16 cellular contexts compared by ENCODE assay signal in genomic region chr1:202848191-202848542, GRCh38. TPM values are rescaled to one million over a fixed set of nuclear protein-coding genes. Genes with fewer than 3 reads are reported as not detected.
DNase-seq lines count a peak whose midpoint lies in the region; ATAC-seq and TF ChIP-seq lines count a peak whose summit lies in the region.
"Had no signal": no experiment of that assay in that cellular context is flagged by ENCODE, and none has a peak within 500 bp of the region (broad histone marks: within the 10 kb centered on the region; RNA-seq: fewer than 3 reads in every experiment).

No MANE protein-coding gene starts in this region.

- no peaks in the 10 kb centered on the region for H3K9me3 ChIP-seq in aorta (ENCODE audit: control insufficient read depth, low read length)

- intact Hi-C loops in activated CD8-positive, alpha-beta T cell treated with anti-CD3 and anti-CD28 coated beads for 36 hours (cut with micrococcal nuclease): no loop called here
- intact Hi-C loops in lower leg skin (cut with DNase I; ENCODE audit: low total_unique reads) (no loop called here), aorta (cut with DNase I) (no loop called here)

- H3K9me3 Mint-ChIP-seq in activated CD8-positive, alpha-beta T cell treated with anti-CD3 and anti-CD28 coated beads for 36 hours: no peaks in the 10 kb centered on the region
- no peaks in the 10 kb centered on the region for H3K9me3 Mint-ChIP-seq in activated CD8-positive, alpha-beta T cell treated with anti-CD3 and anti-CD28 coated beads, Interleukin-2, amount 10 ng/mL, durations not matched to agents 7 days and 5 days (ENCODE audit: insufficient read depth)
- no peaks in the 10 kb centered on the region for H3K9me3 Mint-ChIP-seq in stimulated activated memory B cell treated with anti-CD40 and anti-IgM and Interleukin-4, amounts not matched to agents 10 μg/mL and 1 μg/mL and 100 μg/mL, for 72 hours
- H3K9me3 Mint-ChIP-seq: activated naive CD4-positive, alpha-beta T cell treated with anti-CD3 and anti-CD28 coated beads for 36 hours; neural crest cell had no signal

- no peaks in the 10 kb centered on the region for H3K4me1 ChIP-seq in aorta (ENCODE audit: control insufficient read depth in 1 of 2, insufficient read depth in 2 of 2, low read length in 2 of 2)

- peak; percentile 31 for DNase-seq in activated CD8-positive, alpha-beta T cell treated with anti-CD3 and anti-CD28 coated beads for 36 hours
- no peak for DNase-seq in activated CD8-positive, alpha-beta T cell treated with anti-CD3 and anti-CD28 coated beads, Interleukin-2, amount 10 ng/mL, durations not matched to agents 7 days and 5 days
- DNase-seq in NAMALWA (ENCODE audit: low spot score): peak; percentile 60
- DNase-seq in lower leg skin (ENCODE audit: low spot score in 2 of 2): no peak
- DNase-seq in aorta: no peak
- DNase-seq in DMS79 treated with DMSO at 0.1 percent for 48 hours (lab: John Stamatoyannopoulos, UW): no peak
- DNase-seq: activated naive CD4-positive, alpha-beta T cell treated with anti-CD3 and anti-CD28 coated beads for 36 hours; dermis blood vessel endothelial cell; DMS 273 treated with DMSO at 0.1 percent for 48 hours; foreskin keratinocyte; kidney glomerular epithelial cell; NCI-H345 had no signal

- WGBS in lower leg skin, 2 donors: 54 to 61% methylated on average over 2 of the region's 2 CpGs
- whole genome bisulfite sequencing in aorta, 2 donors: 61 to 72% methylated on average over 2 of the region's 2 CpGs

- no peaks in the 10 kb centered on the region for H3K27me3 ChIP-seq in aorta (ENCODE audit: control insufficient read depth in 1 of 2, insufficient read depth in 2 of 2, low read length in 1 of 2)
- H3K27me3 ChIP-seq: foreskin keratinocyte had no signal

- CTCF ChIA-PET in activated CD8-positive, alpha-beta T cell treated with anti-CD3 and anti-CD28 coated beads for 36 hours (lab: Charles Lee): interaction anchor here (1.1 to 2.6 kb wide), 3 partner anchors 15 to 151 kb away, joined by 3 to 9 read pairs (median 5); no protein-coding TSS in a partner anchor
- CTCF ChIA-PET in activated CD8-positive, alpha-beta T cell treated with anti-CD3 and anti-CD28 coated beads, Interleukin-2, amount 10 ng/mL, durations not matched to agents 7 days and 5 days (lab: Charles Lee): interaction anchor here (1.2 kb wide), 1 partner anchor 129 kb away, joined by 3 read pairs; no protein-coding TSS in a partner anchor

- no peak overlapping the region for H3K4me3 ChIP-seq in lower leg skin (ENCODE audit: low read depth, poor library complexity, severe bottlenecking)
- H3K4me3 ChIP-seq in aorta (ENCODE audit: low read length in 2 of 2): no peak overlapping the region

- no peaks in the 10 kb centered on the region for H3K36me3 Mint-ChIP-seq in activated CD8-positive, alpha-beta T cell treated with anti-CD3 and anti-CD28 coated beads for 36 hours (ENCODE audit: low read depth)
- H3K36me3 Mint-ChIP-seq in activated CD8-positive, alpha-beta T cell treated with anti-CD3 and anti-CD28 coated beads, Interleukin-2, amount 10 ng/mL, durations not matched to agents 7 days and 5 days (ENCODE audit: low read depth): no peaks in the 10 kb centered on the region
- no peaks in the 10 kb centered on the region for H3K36me3 Mint-ChIP-seq in stimulated activated memory B cell treated with anti-CD40 and anti-IgM and Interleukin-4, amounts not matched to agents 10 μg/mL and 1 μg/mL and 100 μg/mL, for 72 hours

- H3K27ac ChIP-seq in aorta (ENCODE audit: low read depth in 1 of 2, low read length in 2 of 2): no peak overlapping the region
- H3K27ac ChIP-seq: foreskin keratinocyte had no signal

- no peak for TF ChIP-seq CTCF in activated CD8-positive, alpha-beta T cell treated with anti-CD3 and anti-CD28 coated beads for 36 hours (IDR thresholded peaks at IDR 0.05)
- TF ChIP-seq CTCF in lower leg skin (IDR thresholded peaks at IDR 0.05): no peak

- no peaks in the 10 kb centered on the region for H3K36me3 ChIP-seq in aorta (ENCODE audit: control insufficient read depth in 1 of 2, insufficient read depth in 2 of 2, low read length in 1 of 2)

- H3K4me3 Mint-ChIP-seq in activated CD8-positive, alpha-beta T cell treated with anti-CD3 and anti-CD28 coated beads for 36 hours: no peak overlapping the region
- H3K4me3 Mint-ChIP-seq in activated CD8-positive, alpha-beta T cell treated with anti-CD3 and anti-CD28 coated beads, Interleukin-2, amount 10 ng/mL, durations not matched to agents 7 days and 5 days: no peak overlapping the region
- H3K4me3 Mint-ChIP-seq in stimulated activated memory B cell treated with anti-CD40 and anti-IgM and Interleukin-4, amounts not matched to agents 10 μg/mL and 1 μg/mL and 100 μg/mL, for 72 hours: no peak overlapping the region
- H3K4me3 Mint-ChIP-seq: activated naive CD4-positive, alpha-beta T cell treated with anti-CD3 and anti-CD28 coated beads for 36 hours; neural crest cell had no signal

- POLR2A ChIA-PET in activated CD8-positive, alpha-beta T cell treated with anti-CD3 and anti-CD28 coated beads for 36 hours (lab: Charles Lee): interaction anchor here (0.6 kb wide), 1 partner anchor 150 kb away, joined by 3 read pairs; no protein-coding TSS in a partner anchor
- POLR2A ChIA-PET in activated CD8-positive, alpha-beta T cell treated with anti-CD3 and anti-CD28 coated beads, Interleukin-2, amount 10 ng/mL, durations not matched to agents 7 days and 5 days (lab: Charles Lee): no interaction called here

- no peak for TF ChIP-seq POLR2A in lower leg skin (IDR thresholded peaks at IDR 0.05)

- ATAC-seq in activated CD8-positive, alpha-beta T cell treated with anti-CD3 and anti-CD28 coated beads for 36 hours: peak; percentile 78
- no peak for ATAC-seq in activated CD8-positive, alpha-beta T cell treated with anti-CD3 and anti-CD28 coated beads, Interleukin-2, amount 10 ng/mL, durations not matched to agents 7 days and 5 days
- ATAC-seq in HG02610 (IDR thresholded peaks at IDR 0.05; ENCODE audit: unreplicated experiment): peak; percentile 76
- peak; percentile 90 for ATAC-seq in stimulated activated memory B cell treated with anti-CD40 and anti-IgM and Interleukin-4, amounts not matched to agents 10 μg/mL and 1 μg/mL and 100 μg/mL, for 72 hours
- no peak for ATAC-seq in aorta (ENCODE audit: low FRiP score)
- ATAC-seq: activated CD4-positive, CD25-positive, alpha-beta regulatory T cell treated with anti-CD3 and anti-CD28 coated beads, Interleukin-2, amount 50 U/mL, for 24 hours; foreskin keratinocyte had no signal

- no peak overlapping the region for H3K27ac Mint-ChIP-seq in activated CD8-positive, alpha-beta T cell treated with anti-CD3 and anti-CD28 coated beads for 36 hours
- no peak overlapping the region for H3K27ac Mint-ChIP-seq in activated CD8-positive, alpha-beta T cell treated with anti-CD3 and anti-CD28 coated beads, Interleukin-2, amount 10 ng/mL, durations not matched to agents 7 days and 5 days
- no peak overlapping the region for H3K27ac Mint-ChIP-seq in stimulated activated memory B cell treated with anti-CD40 and anti-IgM and Interleukin-4, amounts not matched to agents 10 μg/mL and 1 μg/mL and 100 μg/mL, for 72 hours
- H3K27ac Mint-ChIP-seq: activated naive CD4-positive, alpha-beta T cell treated with anti-CD3 and anti-CD28 coated beads for 36 hours had no signal

- no peaks in the 10 kb centered on the region for H3K27me3 Mint-ChIP-seq in activated CD8-positive, alpha-beta T cell treated with anti-CD3 and anti-CD28 coated beads for 36 hours
- peaks cover 3% of the 10 kb centered on the region for H3K27me3 Mint-ChIP-seq in activated CD8-positive, alpha-beta T cell treated with anti-CD3 and anti-CD28 coated beads, Interleukin-2, amount 10 ng/mL, durations not matched to agents 7 days and 5 days (ENCODE audit: low read depth)
- H3K27me3 Mint-ChIP-seq in stimulated activated memory B cell treated with anti-CD40 and anti-IgM and Interleukin-4, amounts not matched to agents 10 μg/mL and 1 μg/mL and 100 μg/mL, for 72 hours: no peaks in the 10 kb centered on the region

- peaks cover 6% of the 10 kb centered on the region for H3K4me1 Mint-ChIP-seq in activated CD8-positive, alpha-beta T cell treated with anti-CD3 and anti-CD28 coated beads for 36 hours (ENCODE audit: low read depth)
- H3K4me1 Mint-ChIP-seq in activated CD8-positive, alpha-beta T cell treated with anti-CD3 and anti-CD28 coated beads, Interleukin-2, amount 10 ng/mL, durations not matched to agents 7 days and 5 days (ENCODE audit: low read depth): peaks cover 13% of the 10 kb centered on the region
- H3K4me1 Mint-ChIP-seq in stimulated activated memory B cell treated with anti-CD40 and anti-IgM and Interleukin-4, amounts not matched to agents 10 μg/mL and 1 μg/mL and 100 μg/mL, for 72 hours: peaks cover 27% of the 10 kb centered on the region

RNA-seq across cellular contexts. Expression of gene PCAT6, which starts 37.4 kb away (rescaled TPM):
- 1 to 10 TPM in 1 of 2 experiments, under 1 TPM in 1; 0.94 to 2.4 TPM for total RNA-seq in activated CD8-positive, alpha-beta T cell treated with anti-CD3 and anti-CD28 coated beads for 36 hours
- total RNA-seq in activated CD8-positive, alpha-beta T cell treated with anti-CD3 and anti-CD28 coated beads, Interleukin-2, amount 10 ng/mL, durations not matched to agents 7 days and 5 days: under 1 TPM in 1 of 2 experiments, not detected in 1; 0.83 TPM
- 1 to 10 TPM; 3.4 to 5.1 (median 4.3) TPM for total RNA-seq in lower leg skin
- 1 to 10 TPM in 1 of 2 donors, under 1 TPM in 1; 0.49 to 1.7 TPM for total RNA-seq in aorta
- polyA plus RNA-seq in aorta: 1 to 10 TPM in 1 of 2 donors, not detected in 1; 2.8 TPM

RNA-seq across cellular contexts. Expression of gene KDM5B, which starts 39.9 kb away (rescaled TPM):
- 10 to 100 TPM; 54.8 to 60.3 TPM for total RNA-seq in activated CD8-positive, alpha-beta T cell treated with anti-CD3 and anti-CD28 coated beads for 36 hours
- 10 to 100 TPM; 47.6 to 52.2 TPM for total RNA-seq in activated CD8-positive, alpha-beta T cell treated with anti-CD3 and anti-CD28 coated beads, Interleukin-2, amount 10 ng/mL, durations not matched to agents 7 days and 5 days
- total RNA-seq in lower leg skin (100 to 1,000 TPM in 2 of 4 donors, 10 to 100 TPM in 2; 74.2 to 113 (median 89.2) TPM), aorta (10 to 100 TPM; 52.8 to 75.6 TPM)
- polyA plus RNA-seq in aorta: 10 to 100 TPM in 1 of 2 donors, 1 to 10 TPM in 1; 3.1 to 13.3 TPM

RNA-seq across cellular contexts. Expression of gene RABIF, which starts 40.8 kb away (rescaled TPM):
- 1 to 10 TPM; 7.0 to 7.1 TPM for total RNA-seq in activated CD8-positive, alpha-beta T cell treated with anti-CD3 and anti-CD28 coated beads for 36 hours
- 10 to 100 TPM; 13.6 TPM for total RNA-seq in activated CD8-positive, alpha-beta T cell treated with anti-CD3 and anti-CD28 coated beads, Interleukin-2, amount 10 ng/mL, durations not matched to agents 7 days and 5 days
- total RNA-seq in lower leg skin (1 to 10 TPM; 4.0 to 7.9 (median 5.9) TPM), aorta (1 to 10 TPM; 7.3 to 7.5 TPM)
- 1 to 10 TPM; 4.0 to 5.9 TPM for polyA plus RNA-seq in aorta

Comparison
In these comparisons a context has a peak if more than half of its experiments do, and no peak if none do; other contexts are left out.
1. ATAC-seq: peak in activated CD8-positive, alpha-beta T cell treated with anti-CD3 and anti-CD28 coated beads for 36 hours (single experiment), HG02610 (single experiment) and stimulated activated memory B cell treated with anti-CD40 and anti-IgM and Interleukin-4, amounts not matched to agents 10 μg/mL and 1 μg/mL and 100 μg/mL, for 72 hours (single experiment); none in activated CD8-positive, alpha-beta T cell treated with anti-CD3 and anti-CD28 coated beads, Interleukin-2, amount 10 ng/mL, durations not matched to agents 7 days and 5 days (single experiment) and aorta (single experiment).
2. DNase-seq: peak in activated CD8-positive, alpha-beta T cell treated with anti-CD3 and anti-CD28 coated beads for 36 hours (single experiment) and NAMALWA (single experiment); none in activated CD8-positive, alpha-beta T cell treated with anti-CD3 and anti-CD28 coated beads, Interleukin-2, amount 10 ng/mL, durations not matched to agents 7 days and 5 days (single experiment), lower leg skin (0 of 2), aorta (0 of 2) and DMS79 treated with DMSO at 0.1 percent for 48 hours (single experiment).